Comparison of ENCODE assay signal across 20 cellular contexts in the genomic region with DNA sequence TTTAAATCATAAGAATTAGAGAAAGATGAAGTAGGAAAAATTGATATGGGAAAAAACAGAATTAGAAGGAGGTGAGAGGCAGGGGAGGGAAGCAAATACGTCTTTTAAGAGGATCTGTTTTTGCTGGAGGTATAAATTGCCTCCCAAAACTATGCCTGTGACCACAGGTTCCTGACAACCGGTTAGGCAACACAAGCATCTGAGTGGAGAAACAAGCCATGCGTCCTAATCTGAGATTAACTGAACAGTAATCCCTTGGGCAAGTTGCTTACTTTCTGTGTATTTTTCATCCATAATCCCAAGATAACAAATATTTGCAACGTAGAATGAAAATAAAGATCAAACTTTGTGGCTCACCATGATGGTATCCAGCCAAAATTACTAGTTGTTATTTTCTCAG.
DNase-seq lines count a peak whose midpoint lies in the region; ATAC-seq and TF ChIP-seq lines count a peak whose summit lies in the region.
"Had no signal": no experiment of that assay in that cellular context is flagged by ENCODE, and none has a peak within 500 bp of the region (broad histone marks: within the 10 kb centered on the region; RNA-seq: fewer than 3 reads in every experiment).

No MANE protein-coding gene starts in this region.

- CTCF ChIA-PET in activated CD8-positive, alpha-beta memory T cell treated with anti-CD3 and anti-CD28 coated beads, Interleukin-2, amount 10 ng/mL, durations not matched to agents 7 days and 5 days (lab: Charles Lee): no interaction called here

- no peak overlapping the region for H3K4me3 Mint-ChIP-seq in T-helper 17 cell
- no peak overlapping the region for H3K4me3 Mint-ChIP-seq in activated CD8-positive, alpha-beta memory T cell treated with anti-CD3 and anti-CD28 coated beads, Interleukin-2, amount 10 ng/mL, durations not matched to agents 7 days and 5 days
- H3K4me3 Mint-ChIP-seq: B cell; CD4-positive, CD25-positive, alpha-beta regulatory T cell; CD8-positive, alpha-beta T cell; GM23338; H9; HFFc6 had no signal

- H3K9me3 Mint-ChIP-seq in activated CD8-positive, alpha-beta memory T cell treated with anti-CD3 and anti-CD28 coated beads, Interleukin-2, amount 10 ng/mL, durations not matched to agents 7 days and 5 days (ENCODE audit: low read depth): no peaks in the 10 kb centered on the region
- H3K9me3 Mint-ChIP-seq: CD8-positive, alpha-beta T cell; GM23338; H9; HFFc6 had no signal

- TF ChIP-seq CTCF in epithelial cell of esophagus (IDR thresholded peaks at IDR 0.05; ENCODE audit: insufficient read depth, low read depth, low read length, missing control alignments): no peak

- no peak for ATAC-seq in T-helper 17 cell
- ATAC-seq in activated CD8-positive, alpha-beta memory T cell treated with anti-CD3 and anti-CD28 coated beads, Interleukin-2, amount 10 ng/mL, durations not matched to agents 7 days and 5 days: no peak
- ATAC-seq: CD8-positive, alpha-beta T cell had no signal

- no peaks in the 10 kb centered on the region for H3K9me3 ChIP-seq in T-helper 17 cell (ENCODE audit: control insufficient read depth, low read length, poor library complexity, severe bottlenecking)
- no peaks in the 10 kb centered on the region for H3K9me3 ChIP-seq in effector memory CD4-positive, alpha-beta T cell (ENCODE audit: control insufficient read depth, low read length)
- H3K9me3 ChIP-seq: BLaER1, Caco-2 had no signal

- peaks cover 4% of the 10 kb centered on the region for H3K4me1 Mint-ChIP-seq in T-helper 17 cell
- H3K4me1 Mint-ChIP-seq in activated CD8-positive, alpha-beta memory T cell treated with anti-CD3 and anti-CD28 coated beads, Interleukin-2, amount 10 ng/mL, durations not matched to agents 7 days and 5 days: peaks cover 3% of the 10 kb centered on the region
- H3K4me1 Mint-ChIP-seq: B cell, GM23338 had no signal

- no peak overlapping the region for H3K27ac ChIP-seq in effector memory CD4-positive, alpha-beta T cell (ENCODE audit: insufficient read depth, low read length, poor library complexity, severe bottlenecking)
- H3K27ac ChIP-seq: 22Rv1, BLaER1, C4-2B had no signal

- H3K27me3 ChIP-seq in effector memory CD4-positive, alpha-beta T cell (replicated peaks; ENCODE audit: control insufficient read depth, insufficient read depth, low read length, poor library complexity, severe bottlenecking): no peaks in the 10 kb centered on the region
- H3K27me3 ChIP-seq: BLaER1 had no signal

- peaks cover 22% of the 10 kb centered on the region for H3K27me3 Mint-ChIP-seq in T-helper 17 cell
- peaks cover 20% of the 10 kb centered on the region for H3K27me3 Mint-ChIP-seq in activated CD8-positive, alpha-beta memory T cell treated with anti-CD3 and anti-CD28 coated beads, Interleukin-2, amount 10 ng/mL, durations not matched to agents 7 days and 5 days

- H3K36me3 Mint-ChIP-seq in T-helper 17 cell (ENCODE audit: low read depth): no peaks in the 10 kb centered on the region
- H3K36me3 Mint-ChIP-seq in activated CD8-positive, alpha-beta memory T cell treated with anti-CD3 and anti-CD28 coated beads, Interleukin-2, amount 10 ng/mL, durations not matched to agents 7 days and 5 days: no peaks in the 10 kb centered on the region
- H3K36me3 Mint-ChIP-seq: CD4-positive, CD25-positive, alpha-beta regulatory T cell; CD8-positive, alpha-beta T cell had no signal

- H3K36me3 ChIP-seq in effector memory CD4-positive, alpha-beta T cell (ENCODE audit: control insufficient read depth, insufficient read depth, low read length): no peaks in the 10 kb centered on the region
- H3K36me3 ChIP-seq: BLaER1 had no signal

- DNase-seq in SKM-1 treated with dmso at 0.1 percent for 144 hours (lab: John Stamatoyannopoulos, UW; ENCODE audit: unreplicated experiment) (peak; percentile 4), SKM-1 (lab: John Stamatoyannopoulos, UW; ENCODE audit: unreplicated experiment) (no peak), NCI-H82 treated with DMSO at 0.1 percent for 48 hours (lab: John Stamatoyannopoulos, UW; ENCODE audit: unreplicated experiment) (peak; percentile 56), epithelial cell of esophagus (ENCODE audit: low read depth) (peak; percentile 46), SK-N-DZ (ENCODE audit: low spot score) (no peak), T-helper 17 cell (no peak)
- DNase-seq in activated CD8-positive, alpha-beta memory T cell treated with anti-CD3 and anti-CD28 coated beads, Interleukin-2, amount 10 ng/mL, durations not matched to agents 7 days and 5 days: no peak
- DNase-seq in effector memory CD4-positive, alpha-beta T cell: no peak
- DNase-seq: CD4-positive, CD25-positive, alpha-beta regulatory T cell; CD8-positive, alpha-beta T cell; DMS79 treated with DMSO at 0.1 percent for 48 hours; GF-D8; H9; HFFc6 had no signal

- H3K4me1 ChIP-seq in effector memory CD4-positive, alpha-beta T cell (ENCODE audit: control insufficient read depth, insufficient read depth, low read length, poor library complexity, severe bottlenecking): no peaks in the 10 kb centered on the region
- H3K4me1 ChIP-seq: BLaER1, Caco-2 had no signal

- H3K4me3 ChIP-seq in epithelial cell of esophagus (ENCODE audit: low read length): no peak overlapping the region
- no peak overlapping the region for H3K4me3 ChIP-seq in effector memory CD4-positive, alpha-beta T cell (ENCODE audit: insufficient read depth, low read depth, low read length, poor library complexity, severe bottlenecking)
- H3K4me3 ChIP-seq: BLaER1, GM23338 had no signal

- no peak overlapping the region for H3K27ac Mint-ChIP-seq in T-helper 17 cell
- no peak overlapping the region for H3K27ac Mint-ChIP-seq in activated CD8-positive, alpha-beta memory T cell treated with anti-CD3 and anti-CD28 coated beads, Interleukin-2, amount 10 ng/mL, durations not matched to agents 7 days and 5 days
- H3K27ac Mint-ChIP-seq: B cell; CD4-positive, CD25-positive, alpha-beta regulatory T cell; CD8-positive, alpha-beta T cell; GM23338; H9; HFFc6 had no signal

Comparison
In these comparisons a context has a peak if more than half of its experiments do, and no peak if none do; other contexts are left out.
1. DNase-seq: peak in SKM-1 treated with dmso at 0.1 percent for 144 hours (single experiment), NCI-H82 treated with DMSO at 0.1 percent for 48 hours (single experiment) and epithelial cell of esophagus (single experiment); none in SKM-1 (single experiment), SK-N-DZ (single experiment), T-helper 17 cell (0 of 3), activated CD8-positive, alpha-beta memory T cell treated with anti-CD3 and anti-CD28 coated beads, Interleukin-2, amount 10 ng/mL, durations not matched to agents 7 days and 5 days (single experiment) and effector memory CD4-positive, alpha-beta T cell (0 of 3).